29 cellular contexts compared by ENCODE assay signal in genomic region chr20:1283522-1284210, GRCh38. TPM values are rescaled to one million over a fixed set of nuclear protein-coding genes. Genes with fewer than 3 reads are reported as not detected.
A peak's percentile ranks its signal among the peaks of the same experiment; 100 is the strongest.
DNase-seq lines count a peak whose midpoint lies in the region; ATAC-seq and TF ChIP-seq lines count a peak whose summit lies in the region.
"Had no signal": no experiment of that assay in that cellular context is flagged by ENCODE, and none has a peak within 500 bp of the region (broad histone marks: within the 10 kb centered on the region; RNA-seq: fewer than 3 reads in every experiment).

No MANE protein-coding gene starts in this region.

- H3K9me3 ChIP-seq in endodermal cell (ENCODE audit: control insufficient read depth, low read length) = no peaks in the 10 kb centered on the region
- H3K9me3 ChIP-seq: body of pancreas, lower lobe of right lung, tibial artery had no signal

- no peaks in the 10 kb centered on the region for H3K9me3 Mint-ChIP-seq in activated naive CD4-positive, alpha-beta T cell treated with anti-CD3 and anti-CD28 coated beads, Interleukin-2, amount 50 U/mL, for 24 hours
- no peaks in the 10 kb centered on the region for H3K9me3 Mint-ChIP-seq in endodermal cell
- H3K9me3 Mint-ChIP-seq: activated naive CD8-positive, alpha-beta T cell treated with anti-CD3 and anti-CD28 coated beads, Interleukin-2, amount 50 U/mL, for 24 hours had no signal

- peaks cover 3% of the 10 kb centered on the region for H3K4me1 ChIP-seq in endodermal cell (ENCODE audit: control insufficient read depth, insufficient read depth, low read length)
- H3K4me1 ChIP-seq: lower lobe of right lung, tibial artery had no signal

- H3K27ac Mint-ChIP-seq in activated naive CD4-positive, alpha-beta T cell treated with anti-CD3 and anti-CD28 coated beads, Interleukin-2, amount 50 U/mL, for 24 hours = peak overlapping the region; percentile 6
- H3K27ac Mint-ChIP-seq in endodermal cell = no peak overlapping the region
- H3K27ac Mint-ChIP-seq: activated naive CD8-positive, alpha-beta T cell treated with anti-CD3 and anti-CD28 coated beads, Interleukin-2, amount 50 U/mL, for 24 hours had no signal

- no peak for ATAC-seq in HG03175 (IDR thresholded peaks at IDR 0.05; ENCODE audit: unreplicated experiment)
- no peak for ATAC-seq in HG03442 (IDR thresholded peaks at IDR 0.05; ENCODE audit: unreplicated experiment)
- ATAC-seq: activated naive CD8-positive, alpha-beta T cell treated with anti-CD3 and anti-CD28 coated beads, Interleukin-2, amount 50 U/mL, for 24 hours; body of pancreas; esophagus mucosa; lower lobe of right lung had no signal

- H3K4me1 Mint-ChIP-seq in activated naive CD4-positive, alpha-beta T cell treated with anti-CD3 and anti-CD28 coated beads, Interleukin-2, amount 50 U/mL, for 24 hours = peaks cover 86% of the 10 kb centered on the region
- H3K4me1 Mint-ChIP-seq in endodermal cell = no peaks in the 10 kb centered on the region

- no peak overlapping the region for H3K27ac ChIP-seq in endodermal cell (ENCODE audit: low read depth, low read length)
- H3K27ac ChIP-seq: body of pancreas, KMS-11, lower lobe of right lung, tibial artery had no signal

- no peak overlapping the region for H3K4me3 ChIP-seq in endodermal cell (ENCODE audit: low read length)
- H3K4me3 ChIP-seq: body of pancreas, lower lobe of right lung, tibial artery had no signal

- DNase-seq in activated naive CD4-positive, alpha-beta T cell (lab: John Stamatoyannopoulos, UW) = no peak
- DNase-seq in NCI-H146 (lab: John Stamatoyannopoulos, UW) = peak; percentile 85
- peak; percentile 17 for DNase-seq in endodermal cell
- peak; percentile 6 for DNase-seq in superior temporal gyrus (ENCODE audit: extremely low spot score)
- no peak for DNase-seq in NCI-H226
- DNase-seq: activated CD4-positive, CD25-positive, alpha-beta regulatory T cell treated with anti-CD3 and anti-CD28 coated beads, Interleukin-2, amount 50 U/mL, for 72 hours; activated naive CD8-positive, alpha-beta T cell treated with anti-CD3 and anti-CD28 coated beads, Interleukin-2, amount 50 U/mL, for 24 hours; body of pancreas; DMS79; effector memory CD4-positive, alpha-beta T cell; foreskin melanocyte; HCEC 1CT; lower lobe of right lung; MV-4-11; NCI-H2171; NCI-H774; nucleus accumbens; OCI-M1; retina; stimulated activated CD4-positive, alpha-beta T cell treated with anti-CD3 and anti-CD28 coated beads, Interleukin-4, amount 100 ng/mL, for 24 hours; stimulated activated naive CD4-positive, alpha-beta T cell treated with Interleukin-2 at 50 U/mL for 16 hours; tibial artery had no signal

- TF ChIP-seq CTCF in endodermal cell (conservative IDR thresholded peaks at IDR 0.05) = no peak

- no peaks in the 10 kb centered on the region for H3K27me3 Mint-ChIP-seq in activated naive CD4-positive, alpha-beta T cell treated with anti-CD3 and anti-CD28 coated beads, Interleukin-2, amount 50 U/mL, for 24 hours
- H3K27me3 Mint-ChIP-seq in endodermal cell (ENCODE audit: insufficient read depth) = no peaks in the 10 kb centered on the region
- H3K27me3 Mint-ChIP-seq: activated naive CD8-positive, alpha-beta T cell treated with anti-CD3 and anti-CD28 coated beads, Interleukin-2, amount 50 U/mL, for 24 hours had no signal

- H3K9ac ChIP-seq in endodermal cell (ENCODE audit: extremely low read depth, low read length, poor library complexity, severe bottlenecking) = no peak overlapping the region
- H3K9ac ChIP-seq: KMS-11 had no signal

- WGBS in endodermal cell (ENCODE audit: insufficient coverage in 1 of 2, insufficient read length in 1 of 2), 2 experiments = 93 to 94% methylated on average over 9 of the region's 9 CpGs

- H3K4me3 Mint-ChIP-seq in activated naive CD4-positive, alpha-beta T cell treated with anti-CD3 and anti-CD28 coated beads, Interleukin-2, amount 50 U/mL, for 24 hours = no peak overlapping the region
- H3K4me3 Mint-ChIP-seq in endodermal cell = no peak overlapping the region
- H3K4me3 Mint-ChIP-seq: activated naive CD8-positive, alpha-beta T cell treated with anti-CD3 and anti-CD28 coated beads, Interleukin-2, amount 50 U/mL, for 24 hours had no signal

- H3K36me3 ChIP-seq in endodermal cell (ENCODE audit: control insufficient read depth, insufficient read depth, low read length) = no peaks in the 10 kb centered on the region
- H3K36me3 ChIP-seq: lower lobe of right lung had no signal

- no peaks in the 10 kb centered on the region for H3K27me3 ChIP-seq in endodermal cell (ENCODE audit: control insufficient read depth, insufficient read depth, low read length, poor library complexity, severe bottlenecking)
- H3K27me3 ChIP-seq: body of pancreas, tibial artery had no signal

- peaks cover 2% of the 10 kb centered on the region for H3K36me3 Mint-ChIP-seq in activated naive CD4-positive, alpha-beta T cell treated with anti-CD3 and anti-CD28 coated beads, Interleukin-2, amount 50 U/mL, for 24 hours
- no peaks in the 10 kb centered on the region for H3K36me3 Mint-ChIP-seq in endodermal cell (ENCODE audit: low read depth)

RNA-seq across cellular contexts. Expression of gene SNPH, which starts 17.6 kb away (rescaled TPM):
- 1 to 10 TPM; 2.2 to 4.9 TPM for total RNA-seq in endodermal cell
- polyA plus RNA-seq in endodermal cell (2013, experiment 1 of 2) = 2.0 TPM
- 2.1 TPM for polyA plus RNA-seq in endodermal cell (2013, experiment 2 of 2)

RNA-seq across cellular contexts. Expression of gene SDCBP2, which starts 45.3 kb away (rescaled TPM):
- total RNA-seq in endodermal cell = 1 to 10 TPM; 1.5 to 5.1 TPM
- polyA plus RNA-seq in endodermal cell (2013, experiment 1 of 2) = 2.6 TPM
- 3.0 TPM for polyA plus RNA-seq in endodermal cell (2013, experiment 2 of 2)

RNA-seq across cellular contexts. Expression of gene RAD21L1, which starts 57.8 kb away (rescaled TPM):
- total RNA-seq in endodermal cell = 1 to 10 TPM in 1 of 2 donors, not detected in 1; 1.4 TPM
- polyA plus RNA-seq in endodermal cell (2013, experiment 1 of 2) = not detected
- polyA plus RNA-seq in endodermal cell (2013, experiment 2 of 2) = not detected
- total RNA-seq: activated CD8-positive, alpha-beta memory T cell treated with anti-CD3 and anti-CD28 coated beads for 36 hours; body of pancreas; esophagus mucosa; HT-29; lower lobe of right lung had no signal

Comparison
In these comparisons a context has a peak if more than half of its experiments do, and no peak if none do; other contexts are left out.
1. DNase-seq: peak in NCI-H146 (single experiment), endodermal cell (single experiment) and superior temporal gyrus (single experiment); none in activated naive CD4-positive, alpha-beta T cell (0 of 4) and NCI-H226 (single experiment).